In the genomic region with DNA sequence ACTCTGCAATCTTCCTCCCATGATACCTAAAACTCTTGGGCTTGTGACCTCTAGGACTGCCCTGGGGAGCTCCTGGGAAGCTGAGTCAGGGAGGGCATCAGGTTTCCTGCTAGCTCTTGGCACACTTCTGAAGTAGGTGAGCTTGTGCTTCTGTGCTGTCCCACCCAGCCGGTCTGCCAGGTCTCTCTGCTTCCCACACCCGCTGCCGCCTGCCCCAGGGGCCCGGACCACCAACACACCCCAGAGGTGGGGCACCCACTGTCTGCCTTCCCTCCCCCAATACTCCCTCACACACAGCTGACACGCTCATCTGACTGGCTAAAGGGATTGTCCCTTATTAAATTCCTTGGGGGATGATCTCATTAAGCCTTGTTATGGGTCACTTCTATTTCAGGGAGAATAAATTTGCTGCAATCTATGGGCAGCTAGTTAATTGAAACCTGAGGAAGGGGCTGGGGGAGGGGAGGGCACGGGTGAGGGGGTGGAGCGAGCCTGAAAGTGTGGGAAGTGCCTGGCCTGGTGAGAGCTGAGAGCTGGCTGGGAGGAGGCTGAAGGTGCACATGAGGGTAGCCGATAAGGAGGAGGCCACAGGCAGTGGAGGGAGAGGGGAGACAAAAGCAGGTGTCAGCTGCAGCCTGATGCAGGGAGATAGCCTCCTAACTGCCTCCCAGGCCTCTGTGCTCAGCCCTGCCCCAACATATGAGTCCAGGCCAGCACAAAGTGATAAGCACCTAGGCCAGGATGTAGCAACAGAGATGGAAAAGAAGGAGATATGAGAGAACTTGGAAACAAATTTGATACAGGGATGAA, we compare ENCODE assay signal across 10 cellular contexts. TPM values are rescaled to one million over a fixed set of nuclear protein-coding genes. Genes with fewer than 3 reads are reported as not detected.
DNase-seq lines count a peak whose midpoint lies in the region; ATAC-seq, FAIRE-seq and TF ChIP-seq lines count a peak whose summit lies in the region.
"Had no signal": no experiment of that assay in that cellular context is flagged by ENCODE, and none has a peak within 500 bp of the region (broad histone marks: within the 10 kb centered on the region; RNA-seq: fewer than 3 reads in every experiment).

No MANE protein-coding gene starts in this region.

- no peaks in the 10 kb centered on the region for H3K36me3 ChIP-seq in HUES64 (ENCODE audit: insufficient read depth, low read length)
- H3K36me3 ChIP-seq in keratinocyte (ENCODE audit: control insufficient read depth in 2 of 2, extremely low read depth in 1 of 2, insufficient read depth in 2 of 2, low read length in 2 of 2): no peaks in the 10 kb centered on the region

- H3K27ac ChIP-seq in HUES64 (ENCODE audit: low read depth, low read length) (no peak overlapping the region), keratinocyte (ENCODE audit: control insufficient read depth, insufficient read depth, low read length) (peak overlapping the region; percentile 64)
- H3K27ac ChIP-seq: VCaP had no signal

- peaks cover 3% of the 10 kb centered on the region for H3K36me3 Mint-ChIP-seq in T-helper 17 cell (ENCODE audit: low read depth)

- peak overlapping the region; percentile 56 for H3K4me3 Mint-ChIP-seq in T-helper 17 cell

- H3K27me3 Mint-ChIP-seq in T-helper 17 cell: no peaks in the 10 kb centered on the region

- no peaks in the 10 kb centered on the region for H4K20me1 ChIP-seq in keratinocyte (ENCODE audit: control insufficient read depth, extremely low read depth, insufficient read depth, low read length)

- DNase-seq in AG08396 (ENCODE audit: low spot score): peak; percentile 27
- DNase-seq in T-helper 17 cell: no peak
- peak; percentile 73 for DNase-seq in keratinocyte (ENCODE audit: low read depth, low spot score)
- no peak for DNase-seq in NCI-H2081 treated with DMSO at 0.1 percent for 48 hours (lab: John Stamatoyannopoulos, UW)
- no peak for DNase-seq in hippocampal formation (lab: John Stamatoyannopoulos, UW)
- no peak for DNase-seq in C1 segment of cervical spinal cord (lab: John Stamatoyannopoulos, UW)

- H3K27me3 ChIP-seq in HUES64 (ENCODE audit: insufficient read depth, low read length): no peaks in the 10 kb centered on the region
- H3K27me3 ChIP-seq in keratinocyte (ENCODE audit: control insufficient read depth, extremely low read depth, insufficient read depth, low read length): no peaks in the 10 kb centered on the region

- no peak overlapping the region for H3K27ac Mint-ChIP-seq in T-helper 17 cell

- peaks cover 17% of the 10 kb centered on the region for H3K4me1 ChIP-seq in HUES64 (ENCODE audit: insufficient read depth, low read length)
- peaks cover 53% of the 10 kb centered on the region for H3K4me1 ChIP-seq in keratinocyte (ENCODE audit: control insufficient read depth, extremely low read depth, insufficient read depth, low read length)

- no peak for TF ChIP-seq CTCF in keratinocyte (optimal IDR thresholded peaks at IDR 0.05 in 1 of 3, IDR thresholded peaks at IDR 0.05 in 1 of 3, conservative IDR thresholded peaks at IDR 0.05 in 1 of 3; ENCODE audit: extremely low read depth in 1 of 3, insufficient read depth in 2 of 3, low read length in 3 of 3)

- H3K9me3 ChIP-seq in HUES64 (ENCODE audit: insufficient read depth, low read depth, low read length): no peaks in the 10 kb centered on the region
- H3K9me3 ChIP-seq in T-helper 17 cell (ENCODE audit: control insufficient read depth, low read length, poor library complexity, severe bottlenecking): no peaks in the 10 kb centered on the region
- H3K9me3 ChIP-seq in keratinocyte (ENCODE audit: control insufficient read depth, low read depth, low read length): no peaks in the 10 kb centered on the region

- no peak for ATAC-seq in T-helper 17 cell
- ATAC-seq in HG03159 (IDR thresholded peaks at IDR 0.05; ENCODE audit: unreplicated experiment): no peak
- ATAC-seq: HepG2 had no signal

- peak overlapping the region; percentile 60 for H3K4me2 ChIP-seq in keratinocyte (ENCODE audit: control insufficient read depth, extremely low read depth, insufficient read depth, low read depth, low read length)

- peak overlapping the region; percentile 8 for H2AFZ ChIP-seq in keratinocyte (ENCODE audit: control insufficient read depth, low read length)

- 36% methylated on average over 8 of the region's 8 CpGs for WGBS in HUES64

- dilution Hi-C loops in keratinocyte (cut with MboI; ENCODE audit: extremely low pct_ligation_motif_present, low sequenced_read_pairs): no loop called here

- H3K9me1 ChIP-seq in keratinocyte (ENCODE audit: control insufficient read depth, extremely low read depth, insufficient read depth, low read length): no peaks in the 10 kb centered on the region

- no peaks in the 10 kb centered on the region for H3K79me2 ChIP-seq in keratinocyte (ENCODE audit: control insufficient read depth, insufficient read depth, low read length)

- no peak for FAIRE-seq in keratinocyte (lab: Jason Lieb, UNC)
- FAIRE-seq: HepG2 had no signal

- H3K9ac ChIP-seq in HUES64 (ENCODE audit: low read depth, low read length) (no peak overlapping the region), keratinocyte (ENCODE audit: control insufficient read depth, extremely low read depth, insufficient read depth, low read length) (peak overlapping the region; percentile 50)

- H3K4me3 ChIP-seq in HUES64 (ENCODE audit: low read length) (peak overlapping the region; percentile 15; the same call in 1 of the 2 replicates), keratinocyte (ENCODE audit: control insufficient read depth in 2 of 3, extremely low read depth in 1 of 3, insufficient read depth in 2 of 3, low read depth in 1 of 3, low read length in 3 of 3) (peak overlapping the region in 1 of 3 experiments; percentile 27)

- H3K4me1 Mint-ChIP-seq in T-helper 17 cell: peaks cover 55% of the 10 kb centered on the region

RNA-seq across cellular contexts. Expression of gene HAUS1, which starts 48.8 kb away (rescaled TPM):
- 110 TPM for polyA plus RNA-seq in HUES64 (2013, experiment 1 of 2)
- 110 TPM for polyA plus RNA-seq in HUES64 (2013, experiment 2 of 2)
- 10 to 100 TPM; 14.9 to 15.8 TPM for total RNA-seq in T-helper 17 cell
- 15.6 to 39.7 TPM (median 39.5 TPM) in 3 replicates for polyA plus RNA-seq in keratinocyte
- polyA plus RNA-seq in keratinocyte (2011; ENCODE audit: low read depth): 17.0 TPM
- polyA plus RNA-seq in keratinocyte (2011; cell fraction: cytosol; rRNA removed): 20.8 and 32.5 TPM in 2 replicates
- polyA plus RNA-seq in keratinocyte (2011; cell fraction: nucleus; rRNA removed): 11.6 and 12.3 TPM in 2 replicates
- polyA plus RNA-seq in keratinocyte (2012; ENCODE audit: low replicate concordance): 6.6 and 19.4 TPM in 2 replicates
- polyA minus RNA-seq in keratinocyte: 2.1 to 8.8 TPM (median 3.7 TPM) in 3 replicates
- polyA minus RNA-seq in keratinocyte (2011; cell fraction: cytosol; rRNA and poly(A)+ RNA removed): 8.1 TPM
- 1.9 and 7.8 TPM in 2 replicates for polyA minus RNA-seq in keratinocyte (2011; cell fraction: nucleus; rRNA and poly(A)+ RNA removed)

RNA-seq across cellular contexts. Expression of gene ATP5F1A, which starts 54.9 kb away (rescaled TPM):
- polyA plus RNA-seq in HUES64 (2013, experiment 1 of 2): 558 TPM
- 590 TPM for polyA plus RNA-seq in HUES64 (2013, experiment 2 of 2)
- total RNA-seq in T-helper 17 cell: 100 to 1,000 TPM; 171 to 200 TPM
- polyA plus RNA-seq in keratinocyte: 436 to 621 TPM (median 512 TPM) in 3 replicates
- 295 TPM for polyA plus RNA-seq in keratinocyte (2011; ENCODE audit: low read depth)
- 509 and 540 TPM in 2 replicates for polyA plus RNA-seq in keratinocyte (2011; cell fraction: cytosol; rRNA removed)
- polyA plus RNA-seq in keratinocyte (2011; cell fraction: nucleus; rRNA removed): 438 and 582 TPM in 2 replicates
- polyA plus RNA-seq in keratinocyte (2012; ENCODE audit: low replicate concordance): 282 and 369 TPM in 2 replicates
- polyA minus RNA-seq in keratinocyte: 310 to 695 TPM (median 626 TPM) in 3 replicates
- 576 TPM for polyA minus RNA-seq in keratinocyte (2011; cell fraction: cytosol; rRNA and poly(A)+ RNA removed)
- 152 and 249 TPM in 2 replicates for polyA minus RNA-seq in keratinocyte (2011; cell fraction: nucleus; rRNA and poly(A)+ RNA removed)

Comparison
In these comparisons a context has a peak if more than half of its experiments do, and no peak if none do; other contexts are left out.
1. DNase-seq: peak in AG08396 (single experiment) and keratinocyte (single experiment); none in T-helper 17 cell (0 of 3), NCI-H2081 treated with DMSO at 0.1 percent for 48 hours (single experiment), hippocampal formation (0 of 2) and C1 segment of cervical spinal cord (0 of 14).